17 cellular contexts compared by ENCODE assay signal in genomic region chr2:70528921-70529320, GRCh38.
"Had no signal": no experiment of that assay in that cellular context is flagged by ENCODE, and none has a peak within 500 bp of the region (broad histone marks: within the 10 kb centered on the region; RNA-seq: fewer than 3 reads in every experiment).

No MANE protein-coding gene starts in this region.

- DNase-seq: dorsolateral prefrontal cortex; effector memory CD4-positive, alpha-beta T cell; esophagus squamous epithelium; foreskin fibroblast; kidney; naive thymus-derived CD8-positive, alpha-beta T cell; nucleus accumbens; ovary; sigmoid colon; stimulated activated CD4-positive, alpha-beta T cell treated with anti-CD3 and anti-CD28 coated beads, Interleukin-12 subunit alpha, Interleukin-12 subunit beta, amount 100 ng/mL, for 4 hours; stimulated activated naive CD4-positive, alpha-beta T cell; trophoblast cell had no signal

- H3K4me1 ChIP-seq: gastroesophageal sphincter, right atrium auricular region had no signal

- H3K27me3 ChIP-seq: dorsolateral prefrontal cortex, esophagus squamous epithelium, gastroesophageal sphincter, neural progenitor cell, ovary, right atrium auricular region, sigmoid colon had no signal

- H3K9me3 ChIP-seq: esophagus squamous epithelium, gastroesophageal sphincter, ovary, right atrium auricular region, sigmoid colon had no signal

- H3K27ac ChIP-seq: coronary artery, dorsolateral prefrontal cortex, esophagus squamous epithelium, gastroesophageal sphincter, neural progenitor cell, ovary, right atrium auricular region, sigmoid colon, skin epidermis had no signal

- H3K36me3 ChIP-seq: esophagus squamous epithelium, gastroesophageal sphincter, neural progenitor cell, ovary, right atrium auricular region, sigmoid colon had no signal

- H3K4me3 ChIP-seq: coronary artery, dorsolateral prefrontal cortex, esophagus squamous epithelium, gastroesophageal sphincter, neural progenitor cell, ovary, right atrium auricular region, sigmoid colon, skin epidermis had no signal

- ATAC-seq: gastroesophageal sphincter; naive thymus-derived CD8-positive, alpha-beta T cell had no signal
